Comparison of ENCODE assay signal across 8 cellular contexts in genomic region chrX:24260827-24261550, GRCh38. TPM values are rescaled to one million over a fixed set of nuclear protein-coding genes. Genes with fewer than 3 reads are reported as not detected.
DNase-seq lines count a peak whose midpoint lies in the region; ATAC-seq and TF ChIP-seq lines count a peak whose summit lies in the region.
"Had no signal": no experiment of that assay in that cellular context is flagged by ENCODE, and none has a peak within 500 bp of the region (broad histone marks: within the 10 kb centered on the region; RNA-seq: fewer than 3 reads in every experiment).

No MANE protein-coding gene starts in this region.

- H3K9me3 Mint-ChIP-seq in T-helper 1 cell treated with Interleukin-12 subunit alpha and Interleukin-12 subunit beta and Interleukin-4 antibody, amounts not matched to agents 30 μg/mL and 1 μg/mL, for 36 hours = no peaks in the 10 kb centered on the region
- H3K9me3 Mint-ChIP-seq in stimulated activated naive B cell treated with anti-CD40 and anti-IgM and Interleukin-4, amounts not matched to agents 10 μg/mL and 1 μg/mL and 100 μg/mL, for 72 hours = no peaks in the 10 kb centered on the region

- no peak overlapping the region for H3K4me3 ChIP-seq in left ventricle myocardium inferior

- H3K4me1 Mint-ChIP-seq in T-helper 1 cell treated with Interleukin-12 subunit alpha and Interleukin-12 subunit beta and Interleukin-4 antibody, amounts not matched to agents 30 μg/mL and 1 μg/mL, for 36 hours (ENCODE audit: low read depth) = peaks cover 27% of the 10 kb centered on the region
- H3K4me1 Mint-ChIP-seq in stimulated activated naive B cell treated with anti-CD40 and anti-IgM and Interleukin-4, amounts not matched to agents 10 μg/mL and 1 μg/mL and 100 μg/mL, for 72 hours = peaks cover 6 to 9% of the 10 kb centered on the region in 2 donors

- intact Hi-C loops in left ventricle myocardium inferior (cut with micrococcal nuclease) = no loop called here
- intact Hi-C loops in posterior cingulate gyrus (cut with DNase I) = no loop called here

- no peaks in the 10 kb centered on the region for H3K27me3 Mint-ChIP-seq in T-helper 1 cell treated with Interleukin-12 subunit alpha and Interleukin-12 subunit beta and Interleukin-4 antibody, amounts not matched to agents 30 μg/mL and 1 μg/mL, for 36 hours (ENCODE audit: low read depth)
- peaks cover 0 to 31% of the 10 kb centered on the region in 2 donors for H3K27me3 Mint-ChIP-seq in stimulated activated naive B cell treated with anti-CD40 and anti-IgM and Interleukin-4, amounts not matched to agents 10 μg/mL and 1 μg/mL and 100 μg/mL, for 72 hours

- peak overlapping the region; percentile 51 for H3K4me3 Mint-ChIP-seq in T-helper 1 cell treated with Interleukin-12 subunit alpha and Interleukin-12 subunit beta and Interleukin-4 antibody, amounts not matched to agents 30 μg/mL and 1 μg/mL, for 36 hours
- H3K4me3 Mint-ChIP-seq in stimulated activated naive B cell treated with anti-CD40 and anti-IgM and Interleukin-4, amounts not matched to agents 10 μg/mL and 1 μg/mL and 100 μg/mL, for 72 hours = peak overlapping the region; percentile 0 to 33

- H3K27me3 ChIP-seq in left ventricle myocardium inferior (ENCODE audit: low read depth) = no peaks in the 10 kb centered on the region

- H3K27ac Mint-ChIP-seq in T-helper 1 cell treated with Interleukin-12 subunit alpha and Interleukin-12 subunit beta and Interleukin-4 antibody, amounts not matched to agents 30 μg/mL and 1 μg/mL, for 36 hours = peak overlapping the region; percentile 88
- H3K27ac Mint-ChIP-seq in stimulated activated naive B cell treated with anti-CD40 and anti-IgM and Interleukin-4, amounts not matched to agents 10 μg/mL and 1 μg/mL and 100 μg/mL, for 72 hours = no peak overlapping the region

- H3K9me3 ChIP-seq in left ventricle myocardium inferior (replicated peaks) = no peaks in the 10 kb centered on the region

- H3K27ac ChIP-seq in left ventricle myocardium inferior (replicated peaks) = peak overlapping the region; percentile 16

- ATAC-seq in stimulated activated naive B cell treated with anti-CD40 and anti-IgM and Interleukin-4, amounts not matched to agents 10 μg/mL and 1 μg/mL and 100 μg/mL, for 72 hours (replicated peaks) = peak; percentile 69 to 82
- ATAC-seq in GM21786 (IDR thresholded peaks at IDR 0.05; ENCODE audit: unreplicated experiment) (no peak), GM21576 (IDR thresholded peaks at IDR 0.05; ENCODE audit: unreplicated experiment) (no peak)

- DNase-seq in H4 (ENCODE audit: low spot score) = peak; percentile 68
- DNase-seq in left ventricle myocardium inferior = no peak
- no peak for DNase-seq in stimulated activated naive B cell treated with anti-CD40 and anti-IgM and Interleukin-4, amounts not matched to agents 10 μg/mL and 1 μg/mL and 100 μg/mL, for 72 hours
- DNase-seq in posterior cingulate gyrus = no peak

- H3K36me3 Mint-ChIP-seq in T-helper 1 cell treated with Interleukin-12 subunit alpha and Interleukin-12 subunit beta and Interleukin-4 antibody, amounts not matched to agents 30 μg/mL and 1 μg/mL, for 36 hours (ENCODE audit: low read depth) = peaks cover 3% of the 10 kb centered on the region
- H3K36me3 Mint-ChIP-seq in stimulated activated naive B cell treated with anti-CD40 and anti-IgM and Interleukin-4, amounts not matched to agents 10 μg/mL and 1 μg/mL and 100 μg/mL, for 72 hours = no peaks in the 10 kb centered on the region

- no peaks in the 10 kb centered on the region for H3K4me1 ChIP-seq in left ventricle myocardium inferior

- no peaks in the 10 kb centered on the region for H3K36me3 ChIP-seq in left ventricle myocardium inferior

- no peak for TF ChIP-seq CTCF in left ventricle myocardium inferior (IDR thresholded peaks at IDR 0.05; ENCODE audit: borderline replicate concordance)

RNA-seq across cellular contexts. Expression of gene SUPT20HL2, which starts 52.9 kb away (rescaled TPM):
- total RNA-seq in H4 (2014; rRNA removed; shearing (Covaris generic)) = not detected in 2 replicates
- not detected for total RNA-seq in left ventricle myocardium inferior
- total RNA-seq: bronchial epithelial cell had no signal

Comparison
In these comparisons a context has a peak if more than half of its experiments do, and no peak if none do; other contexts are left out.
1. ATAC-seq: peak in stimulated activated naive B cell treated with anti-CD40 and anti-IgM and Interleukin-4, amounts not matched to agents 10 μg/mL and 1 μg/mL and 100 μg/mL, for 72 hours (2 of 2); none in GM21786 (single experiment) and GM21576 (single experiment).